ENCODE assay signal across 6 cellular contexts in the genomic region with DNA sequence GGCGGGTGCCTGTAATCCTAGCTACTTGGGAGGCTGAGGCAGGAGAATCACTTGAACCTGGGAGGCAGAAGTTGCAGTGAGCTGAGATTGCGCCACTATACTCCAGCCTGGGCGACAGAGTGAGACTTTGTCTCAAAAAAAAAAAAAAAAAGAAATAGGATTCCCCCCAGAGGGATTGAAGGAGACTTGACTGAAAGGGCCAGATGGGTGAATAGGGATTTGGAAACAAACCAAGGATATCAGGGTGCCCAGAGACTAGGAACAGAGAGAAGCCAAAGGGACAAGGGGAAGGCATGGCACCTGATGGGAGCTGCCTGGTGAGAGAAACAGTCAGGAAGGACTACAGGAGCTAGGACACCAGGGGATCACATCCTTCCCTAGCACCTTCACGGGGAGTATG. TPM values are rescaled to one million over a fixed set of nuclear protein-coding genes. Genes with fewer than 3 reads are reported as not detected.
DNase-seq lines count a peak whose midpoint lies in the region; TF ChIP-seq lines count a peak whose summit lies in the region.
"Not testable (repeated sequence)": the region's sequence is repeated elsewhere in the genome, so short reads cannot be mapped to it uniquely, and the experiment has no call there.

No MANE protein-coding gene starts in this region.

- H2AK5ac ChIP-seq in mesenchymal stem cell (ENCODE audit: low read length, severe bottlenecking) = not testable (repeated sequence)

- peaks cover 27% of the 10 kb centered on the region for H3K4me1 ChIP-seq in SJCRH30
- peaks cover 18% of the 10 kb centered on the region for H3K4me1 ChIP-seq in mesenchymal stem cell (ENCODE audit: control insufficient read depth, insufficient read depth, low read depth, low read length)

- not testable (repeated sequence) for H2BK120ac ChIP-seq in mesenchymal stem cell (ENCODE audit: low read depth, low read length)

- H2BK15ac ChIP-seq in mesenchymal stem cell (ENCODE audit: low read depth, poor library complexity, severe bottlenecking) = not testable (repeated sequence)

- not testable (repeated sequence) for H3K4ac ChIP-seq in mesenchymal stem cell (ENCODE audit: low read depth in 1 of 2, low read length in 2 of 2)

- H3K79me1 ChIP-seq in mesenchymal stem cell (replicated peaks; ENCODE audit: low read length, poor library complexity, severe bottlenecking) = not testable (repeated sequence)

- WGBS in mesenchymal stem cell = 98% methylated on average over 4 of the region's 4 CpGs

- H3K27ac ChIP-seq in SJCRH30; mesenchymal stem cell (ENCODE audit: low read length, poor library complexity, severe bottlenecking): not testable (repeated sequence)

- H4K8ac ChIP-seq in mesenchymal stem cell (ENCODE audit: low read length) = not testable (repeated sequence)

- H3K36me3 ChIP-seq in SJCRH30; mesenchymal stem cell (ENCODE audit: control insufficient read depth in 1 of 2, insufficient read depth in 2 of 2, low read depth in 1 of 2, low read length in 2 of 2): not testable (repeated sequence)

- not testable (repeated sequence) for H3K9ac ChIP-seq in mesenchymal stem cell (ENCODE audit: low read length)

- H3K27ac Mint-ChIP-seq in endothelial cell (ENCODE audit: unreplicated experiment) = peak overlapping the region; percentile 67

- not testable (repeated sequence) for H3K23ac ChIP-seq in mesenchymal stem cell (ENCODE audit: low read length in 2 of 2)

- H3K14ac ChIP-seq in mesenchymal stem cell (ENCODE audit: low read length in 2 of 2) = not testable (repeated sequence)

- H2AFZ ChIP-seq in mesenchymal stem cell (ENCODE audit: low read depth, low read length) = not testable (repeated sequence)

- not testable (repeated sequence) for H3K4me2 ChIP-seq in mesenchymal stem cell (ENCODE audit: low read length, poor library complexity, severe bottlenecking)

- not testable (repeated sequence) for H3K4me3 Mint-ChIP-seq in endothelial cell (ENCODE audit: unreplicated experiment)

- H2BK5ac ChIP-seq in mesenchymal stem cell (ENCODE audit: low read depth, low read length, poor library complexity, severe bottlenecking) = not testable (repeated sequence)

- peaks cover 11% of the 10 kb centered on the region for H3K36me3 Mint-ChIP-seq in endothelial cell (ENCODE audit: low read depth, unreplicated experiment)

- not testable (repeated sequence) for H3K4me3 ChIP-seq in SJCRH30; mesenchymal stem cell (ENCODE audit: insufficient read depth in 1 of 2, low read depth in 1 of 2, low read length in 2 of 2)

- H3K18ac ChIP-seq in mesenchymal stem cell (ENCODE audit: low read depth in 1 of 2, low read length in 2 of 2) = not testable (repeated sequence)

- H3K27me3 ChIP-seq in SJCRH30; mesenchymal stem cell (ENCODE audit: control insufficient read depth in 1 of 2, insufficient read depth in 1 of 2, low read length in 2 of 2): not testable (repeated sequence)

- peaks cover 23% of the 10 kb centered on the region for H3K4me1 Mint-ChIP-seq in endothelial cell (ENCODE audit: unreplicated experiment)

- DNase-seq in DMS 273 treated with DMSO at 0.1 percent for 48 hours (lab: John Stamatoyannopoulos, UW) (peak; percentile 19), NCI-H2171 (lab: John Stamatoyannopoulos, UW) (peak; percentile 90), NCI-H524 (lab: John Stamatoyannopoulos, UW) (peak; percentile 97 to 98), SJCRH30 (peak; percentile 60 to 93)
- not testable (repeated sequence) for DNase-seq in endothelial cell (ENCODE audit: low spot score); mesenchymal stem cell

- peak overlapping the region; percentile 27 for H4K91ac ChIP-seq in mesenchymal stem cell (ENCODE audit: low read length)

- TF ChIP-seq CTCF in endothelial cell (IDR thresholded peaks at IDR 0.05; ENCODE audit: unreplicated experiment) = not testable (repeated sequence)

- peaks cover 12% of the 10 kb centered on the region for H3K9me3 Mint-ChIP-seq in endothelial cell (ENCODE audit: unreplicated experiment)

- peaks cover 20% of the 10 kb centered on the region for H3K27me3 Mint-ChIP-seq in endothelial cell (ENCODE audit: unreplicated experiment)

- H3K9me3 ChIP-seq in SJCRH30 (replicated peaks); mesenchymal stem cell (ENCODE audit: control insufficient read depth, low read length): not testable (repeated sequence)

- not testable (repeated sequence) for H2BK12ac ChIP-seq in mesenchymal stem cell (ENCODE audit: low read length in 2 of 2)

RNA-seq across cellular contexts. Expression of a gene that starts 19.9 kb away (rescaled TPM):
- 156 and 175 TPM in 2 replicates for total RNA-seq in SJCRH30 (2014; rRNA removed; shearing (Covaris generic))
- 220 TPM for total RNA-seq in endothelial cell (ENCODE audit: unreplicated experiment)
- polyA plus RNA-seq in mesenchymal stem cell (2013, experiment 1 of 2) = 83.2 TPM
- 80.5 TPM for polyA plus RNA-seq in mesenchymal stem cell (2013, experiment 2 of 2)

RNA-seq across cellular contexts. Expression of a gene that starts 46.3 kb away (rescaled TPM):
- total RNA-seq in SJCRH30 (2014; rRNA removed; shearing (Covaris generic)) = 43.0 and 47.2 TPM in 2 replicates
- 45.2 TPM for total RNA-seq in endothelial cell (ENCODE audit: unreplicated experiment)
- 63.1 TPM for polyA plus RNA-seq in mesenchymal stem cell (2013, experiment 1 of 2)
- 58.9 TPM for polyA plus RNA-seq in mesenchymal stem cell (2013, experiment 2 of 2)

RNA-seq across cellular contexts. Expression of a gene that starts 46.6 kb away (rescaled TPM):
- total RNA-seq in SJCRH30 (2014; rRNA removed; shearing (Covaris generic)) = 43.7 and 45.9 TPM in 2 replicates
- total RNA-seq in endothelial cell (ENCODE audit: unreplicated experiment) = 39.9 TPM
- polyA plus RNA-seq in mesenchymal stem cell (2013, experiment 1 of 2) = 14.8 TPM
- 14.4 TPM for polyA plus RNA-seq in mesenchymal stem cell (2013, experiment 2 of 2)
